ENCODE assay signal across 8 cellular contexts in genomic region chr9:93119703-93119952, GRCh38. TPM values are rescaled to one million over a fixed set of nuclear protein-coding genes. Genes with fewer than 3 reads are reported as not detected.
DNase-seq lines count a peak whose midpoint lies in the region; ATAC-seq and TF ChIP-seq lines count a peak whose summit lies in the region.

No MANE protein-coding gene starts in this region.

- H3K27ac Mint-ChIP-seq in chondrocyte (ENCODE audit: unreplicated experiment) = peak overlapping the region; percentile 82

- H3K36me3 ChIP-seq in ACC112 (ENCODE audit: insufficient read depth, low read length) (no peaks in the 10 kb centered on the region), neutrophil (peaks cover 42% of the 10 kb centered on the region)

- peaks cover 7% of the 10 kb centered on the region for H3K36me3 Mint-ChIP-seq in chondrocyte (ENCODE audit: low read depth)

- H3K4me1 ChIP-seq in ACC112 (ENCODE audit: control insufficient read depth, insufficient read depth, low read length, unreplicated experiment) (peaks cover 27% of the 10 kb centered on the region), neutrophil (ENCODE audit: control insufficient read depth in 1 of 2, insufficient read depth in 1 of 2, low read depth in 1 of 2, low read length in 1 of 2) (peaks cover 82 to 94% of the 10 kb centered on the region in 2 experiments)

- no peaks in the 10 kb centered on the region for H3K9me3 ChIP-seq in neutrophil

- ATAC-seq in GM21367 (IDR thresholded peaks at IDR 0.05; ENCODE audit: unreplicated experiment) = no peak

- no peak overlapping the region for H3K4me3 ChIP-seq in ACC112 (ENCODE audit: low read depth, low read length)
- no peak overlapping the region for H3K4me3 ChIP-seq in HL-60 (replicated peaks; ENCODE audit: insufficient read depth, low read length)
- peak overlapping the region; percentile 32 for H3K4me3 ChIP-seq in neutrophil (ENCODE audit: low read depth in 1 of 2, low read length in 1 of 2)

- no peaks in the 10 kb centered on the region for H3K27me3 Mint-ChIP-seq in chondrocyte (ENCODE audit: low read depth)

- TF ChIP-seq CTCF in HL-60 (IDR thresholded peaks at IDR 0.05; ENCODE audit: insufficient read depth, low read length) = no peak
- no peak for TF ChIP-seq CTCF in chondrocyte (IDR thresholded peaks at IDR 0.05)
- TF ChIP-seq CTCF in neutrophil (IDR thresholded peaks at IDR 0.05) = no peak

- no peaks in the 10 kb centered on the region for H3K79me2 ChIP-seq in ACC112 (ENCODE audit: control insufficient read depth, insufficient read depth, low read length, unreplicated experiment)

- no peaks in the 10 kb centered on the region for H3K9me3 Mint-ChIP-seq in chondrocyte (ENCODE audit: low read depth)

- DNase-seq in HL-60 (ENCODE audit: low read depth in 1 of 2, low spot score in 1 of 2) (no peak), chondrocyte (ENCODE audit: low spot score) (no peak), superior temporal gyrus (ENCODE audit: extremely low spot score) (no peak), dedifferentiated amniotic fluid mesenchymal stem cell (ENCODE audit: extremely low spot score) (no peak), NCI-H2029 treated with DMSO at 0.1 percent for 48 hours (lab: John Stamatoyannopoulos, UW) (no peak)

- H3K27ac ChIP-seq in ACC112 (ENCODE audit: low read depth, low read length) (peak overlapping the region; percentile 45), HL-60 (replicated peaks) (peak overlapping the region; percentile 88), neutrophil (peak overlapping the region; percentile 100)

- H3K27me3 ChIP-seq in ACC112 (ENCODE audit: insufficient read depth, low read length) = no peaks in the 10 kb centered on the region
- H3K27me3 ChIP-seq in HL-60 (ENCODE audit: insufficient read depth, poor library complexity, severe bottlenecking) = no peaks in the 10 kb centered on the region
- H3K27me3 ChIP-seq in neutrophil = no peaks in the 10 kb centered on the region

- H3K4me1 Mint-ChIP-seq in chondrocyte (ENCODE audit: low read depth) = peaks cover 11% of the 10 kb centered on the region

- H3K4me3 Mint-ChIP-seq in chondrocyte (ENCODE audit: unreplicated experiment) = no peak overlapping the region

- no peak overlapping the region for H2AFZ ChIP-seq in ACC112 (ENCODE audit: low read length, unreplicated experiment)

RNA-seq across cellular contexts. Expression of gene NINJ1, which starts 14.4 kb away (rescaled TPM):
- 31.5 to 35.4 TPM (median 33.6 TPM) in 3 replicates for total RNA-seq in chondrocyte

RNA-seq across cellular contexts. Expression of gene CARD19, which starts 23.6 kb away (rescaled TPM):
- 28.3 to 41.7 TPM (median 40.5 TPM) in 3 replicates for total RNA-seq in chondrocyte

Comparison
In these comparisons a context has a peak if more than half of its experiments do, and no peak if none do; other contexts are left out.
1. H3K27ac ChIP-seq: peak in every context shown above with its lines; median percentile 100 in neutrophil; 88 in HL-60; 45 in ACC112.
2. H3K4me3 ChIP-seq: peak in neutrophil (2 of 2); none in ACC112 (single experiment) and HL-60 (single experiment).